ENCODE assay signal across 24 cellular contexts in the genomic region with DNA sequence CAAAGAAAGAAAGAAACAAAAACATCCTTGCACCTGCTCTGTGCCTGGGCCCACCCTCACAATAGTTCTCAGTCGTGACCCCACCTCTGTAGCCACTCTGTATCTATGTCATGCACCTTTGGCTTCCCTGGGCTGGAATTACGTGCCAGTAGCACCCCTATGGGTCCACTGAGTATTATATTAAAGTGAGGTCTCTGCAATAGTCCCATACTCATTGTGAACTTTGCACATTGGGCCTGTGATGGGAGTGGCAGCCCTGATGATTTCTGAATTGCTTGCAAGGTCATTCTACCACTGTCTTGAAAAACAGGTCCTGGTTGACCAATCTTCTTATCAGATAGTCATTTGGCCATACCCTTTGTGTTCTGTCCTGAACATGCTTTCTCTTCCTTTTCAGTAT.
"Had no signal": no experiment of that assay in that cellular context is flagged by ENCODE, and none has a peak within 500 bp of the region (broad histone marks: within the 10 kb centered on the region; RNA-seq: fewer than 3 reads in every experiment).

No MANE protein-coding gene starts in this region.

- ATAC-seq: effector memory CD8-positive, alpha-beta T cell; esophagus mucosa; gastrocnemius medialis; heart right ventricle; left lung; left ventricle myocardium superior; lower lobe of right lung had no signal

- DNase-seq: cortex of kidney; effector CD8-positive, alpha-beta T cell; effector memory CD8-positive, alpha-beta T cell; endodermal cell; erythroblast; esophagus squamous epithelium; foreskin fibroblast; foreskin melanocyte; gastrocnemius medialis; glutamatergic neuron; head of caudate nucleus; heart right ventricle; hypothalamus; immature natural killer cell; islet precursor cell; kidney; kidney glomerular epithelial cell; left lung; left ventricle myocardium superior; lower lobe of right lung; mesenchymal stem cell; naive B cell had no signal

- H3K27ac ChIP-seq: epithelial cell of prostate, esophagus squamous epithelium, gastrocnemius medialis, heart right ventricle, left lung, lower lobe of right lung had no signal

- H3K9me3 ChIP-seq: esophagus squamous epithelium, gastrocnemius medialis, lower lobe of right lung had no signal

- H3K27me3 ChIP-seq: esophagus squamous epithelium, gastrocnemius medialis, heart right ventricle, left lung had no signal

- H3K36me3 ChIP-seq: esophagus squamous epithelium, gastrocnemius medialis, heart right ventricle, left lung, lower lobe of right lung had no signal

- H3K4me3 ChIP-seq: esophagus squamous epithelium, gastrocnemius medialis, heart right ventricle, left lung, lower lobe of right lung had no signal

- H3K4me1 ChIP-seq: esophagus squamous epithelium, gastrocnemius medialis, left lung, lower lobe of right lung had no signal
